1 cellular context compared by ENCODE assay signal in genomic region chr4:183816882-183817509, GRCh38.
TF ChIP-seq lines count a peak whose summit lies in the region.

No MANE protein-coding gene starts in this region.

TF ChIP-seq in GM12878, 131 proteins besides CTCF, POLR2A, EP300 and RAD21 (continued from another document):
- no peak for TF ChIP-seq MAX (IDR thresholded peaks at IDR 0.05; ENCODE audit: low read depth, low read length)
- no peak for TF ChIP-seq MTA2 (IDR thresholded peaks at IDR 0.05; ENCODE audit: low read depth)
- no peak for TF ChIP-seq HDAC2 (IDR thresholded peaks at IDR 0.05)
- no peak for TF ChIP-seq ASH2L (IDR thresholded peaks at IDR 0.05; ENCODE audit: borderline replicate concordance, low read depth)
- no peak for TF ChIP-seq JUNB (IDR thresholded peaks at IDR 0.05)
- TF ChIP-seq ZBTB33 (IDR thresholded peaks at IDR 0.05), result no peak
- TF ChIP-seq ZNF274 (IDR thresholded peaks at IDR 0.05; ENCODE audit: insufficient read depth, insufficient read length), result no peak
